In the genomic region with DNA sequence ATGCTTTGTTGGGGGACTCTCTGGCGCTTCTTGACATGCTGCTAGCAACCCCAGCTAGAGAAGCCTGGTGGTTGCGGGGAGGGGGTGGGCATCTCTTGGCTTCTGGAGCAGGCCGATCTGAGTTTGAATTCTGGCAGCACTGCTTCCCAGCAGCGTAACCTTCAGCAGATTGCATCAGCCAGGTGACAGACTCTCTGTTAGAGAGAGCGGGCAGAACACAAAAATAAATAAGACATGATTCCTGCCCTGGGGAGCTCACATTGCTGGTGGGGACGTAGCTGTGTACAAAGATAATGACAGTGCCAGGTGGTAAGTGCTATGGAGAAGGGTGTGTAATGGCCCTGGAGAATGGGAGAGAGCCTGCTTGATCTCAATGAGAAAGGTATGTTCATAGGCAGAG, we compare ENCODE assay signal across 16 cellular contexts.
DNase-seq lines count a peak whose midpoint lies in the region; ATAC-seq lines count a peak whose summit lies in the region.
"Had no signal": no experiment of that assay in that cellular context is flagged by ENCODE, and none has a peak within 500 bp of the region (broad histone marks: within the 10 kb centered on the region; RNA-seq: fewer than 3 reads in every experiment).

No MANE protein-coding gene starts in this region.

- intact Hi-C loops in left colon (cut with DNase I, micrococcal nuclease): no loop called here

- DNase-seq in DMS153 treated with DMSO at 0.1 percent for 48 hours (lab: John Stamatoyannopoulos, UW; ENCODE audit: unreplicated experiment) (peak; percentile 48), NCI-H1417 treated with DMSO at 0.1 percent for 48 hours (lab: John Stamatoyannopoulos, UW) (peak; percentile 80), NCI-H69 (lab: John Stamatoyannopoulos, UW) (peak; percentile 90), left colon (no peak), DMS53 (lab: John Stamatoyannopoulos, UW) (no peak)
- no peak for DNase-seq in activated CD8-positive, alpha-beta memory T cell treated with anti-CD3 and anti-CD28 coated beads, Interleukin-2, amount 50 U/mL, for 4 hours
- DNase-seq: activated CD8-positive, alpha-beta memory T cell treated with anti-CD3 and anti-CD28 coated beads for 24 hours; BE2C; foreskin melanocyte; NCI-H446 treated with DMSO at 0.1 percent for 48 hours; Peyer's patch; SW 1271; upper lobe of right lung had no signal

- peak; percentile 63 for ATAC-seq in left colon
- no peak for ATAC-seq in HG03342 (IDR thresholded peaks at IDR 0.05; ENCODE audit: unreplicated experiment)
- ATAC-seq: GM12878; stimulated activated effector memory CD8-positive, alpha-beta T cell treated with anti-CD3 and anti-CD28 coated beads, Interleukin-12 subunit alpha, Interleukin-12 subunit beta, amount 100 ng/mL, for 72 hours; upper lobe of right lung had no signal

Comparison
In these comparisons a context has a peak if more than half of its experiments do, and no peak if none do; other contexts are left out.
1. DNase-seq: peak in DMS153 treated with DMSO at 0.1 percent for 48 hours (single experiment), NCI-H1417 treated with DMSO at 0.1 percent for 48 hours (single experiment) and NCI-H69 (single experiment); none in left colon (0 of 2), DMS53 (single experiment) and activated CD8-positive, alpha-beta memory T cell treated with anti-CD3 and anti-CD28 coated beads, Interleukin-2, amount 50 U/mL, for 4 hours (single experiment).